Comparison of ENCODE assay signal across 1 cellular context in the genomic region with DNA sequence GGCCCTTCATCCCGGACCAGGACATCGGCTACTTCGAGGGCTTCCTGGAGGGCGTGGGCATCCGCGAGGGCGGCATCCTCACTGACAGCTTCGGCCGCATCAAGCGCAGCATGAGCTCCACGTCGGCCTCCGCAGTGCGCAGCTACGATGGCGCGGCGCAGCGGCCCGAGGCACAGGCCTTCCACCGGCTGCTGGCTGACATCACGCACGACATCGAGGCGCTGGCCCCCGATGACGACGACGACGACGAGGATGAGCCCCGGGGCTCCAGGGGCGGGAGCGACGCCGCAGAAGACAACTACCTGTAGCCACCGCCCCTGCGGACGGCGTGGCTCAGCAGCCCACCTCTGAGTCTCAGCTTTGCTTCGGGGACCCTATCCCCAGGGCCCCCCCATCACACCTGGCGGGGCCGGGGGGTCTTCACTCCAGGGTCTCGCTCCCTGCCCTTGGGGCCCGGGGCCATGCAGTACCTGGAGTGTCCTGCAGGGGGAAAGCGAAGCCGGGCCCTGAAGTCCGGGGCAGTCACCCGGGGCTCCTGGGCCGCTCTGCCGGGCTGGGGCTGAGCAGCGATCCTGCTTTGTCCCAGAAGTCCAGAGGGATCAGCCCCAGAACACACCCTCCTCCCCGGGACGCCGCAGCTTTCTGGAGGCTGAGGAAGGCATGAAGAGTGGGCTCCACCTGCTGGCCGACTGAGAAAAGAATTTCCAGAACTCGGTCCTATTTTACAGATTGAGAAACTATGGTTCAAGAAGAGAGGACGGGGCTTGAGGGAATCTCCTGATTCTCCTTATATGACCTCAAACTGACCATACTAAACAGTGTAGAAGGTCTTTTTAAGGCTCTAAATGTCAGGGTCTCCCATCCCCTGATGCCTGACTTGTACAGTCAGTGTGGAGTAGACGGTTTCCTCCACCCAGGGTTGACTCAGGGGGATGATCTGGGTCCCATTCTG.
TF ChIP-seq lines count a peak whose summit lies in the region.

No MANE protein-coding gene starts in this region.

TF ChIP-seq in HepG2, 621 proteins besides CTCF, POLR2A, EP300 and RAD21 (continued from another document and continues in another):
- TF ChIP-seq, protein P1, sequence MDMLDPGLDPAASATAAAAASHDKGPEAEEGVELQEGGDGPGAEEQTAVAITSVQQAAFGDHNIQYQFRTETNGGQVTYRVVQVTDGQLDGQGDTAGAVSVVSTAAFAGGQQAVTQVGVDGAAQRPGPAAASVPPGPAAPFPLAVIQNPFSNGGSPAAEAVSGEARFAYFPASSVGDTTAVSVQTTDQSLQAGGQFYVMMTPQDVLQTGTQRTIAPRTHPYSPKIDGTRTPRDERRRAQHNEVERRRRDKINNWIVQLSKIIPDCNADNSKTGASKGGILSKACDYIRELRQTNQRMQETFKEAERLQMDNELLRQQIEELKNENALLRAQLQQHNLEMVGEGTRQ (IDR thresholded peaks at IDR 0.05; ENCODE audit: low read depth, low read length), result no peak
- TF ChIP-seq, protein P1 (CRISPR knock-in tag; IDR thresholded peaks at IDR 0.05; ENCODE audit: borderline replicate concordance), result no peak
- TF ChIP-seq ZNF460 (CRISPR knock-in tag; IDR thresholded peaks at IDR 0.05; ENCODE audit: borderline replicate concordance) (no peak), NR2F6 (IDR thresholded peaks at IDR 0.05) (no peak), NR2F6 (CRISPR knock-in tag; IDR thresholded peaks at IDR 0.05) (0 out of 2 replicates have a peak, but pooled peaks have one; percentile 15), MED13 (CRISPR knock-in tag; IDR thresholded peaks at IDR 0.05) (0 out of 2 replicates have a peak, but pooled peaks have one; percentile 36), MLLT10 (CRISPR knock-in tag; IDR thresholded peaks at IDR 0.05) (no peak), ZBTB7A (CRISPR knock-in tag; IDR thresholded peaks at IDR 0.05) (peak; percentile 73; the same call in 1 of the 2 replicates), SP1 (IDR thresholded peaks at IDR 0.05) (no peak), SP1 (CRISPR knock-in tag; IDR thresholded peaks at IDR 0.05) (no peak), SOX5 (CRISPR knock-in tag; IDR thresholded peaks at IDR 0.05; ENCODE audit: borderline replicate concordance) (no peak; the same call in 1 of the 2 replicates), ZNF713 (CRISPR knock-in tag; IDR thresholded peaks at IDR 0.05) (no peak; the same call in 1 of the 2 replicates), ZNF790 (CRISPR knock-in tag; IDR thresholded peaks at IDR 0.05; ENCODE audit: borderline replicate concordance) (no peak), ZFYVE20 (CRISPR knock-in tag; IDR thresholded peaks at IDR 0.05; ENCODE audit: borderline replicate concordance, low read depth) (no peak), THYN1 (CRISPR knock-in tag; IDR thresholded peaks at IDR 0.05; ENCODE audit: borderline replicate concordance, low read depth) (no peak), NFYC (CRISPR knock-in tag; IDR thresholded peaks at IDR 0.05) (no peak), ZNF550 (CRISPR knock-in tag; IDR thresholded peaks at IDR 0.05; ENCODE audit: borderline replicate concordance) (no peak), ZMAT3 (CRISPR knock-in tag; conservative IDR thresholded peaks at IDR 0.05) (no peak), NFKB2 (CRISPR knock-in tag; IDR thresholded peaks at IDR 0.05; ENCODE audit: borderline replicate concordance) (peak; percentile 74; the same call in 1 of the 2 replicates), BRD4 (CRISPR knock-in tag; IDR thresholded peaks at IDR 0.05) (no peak), GPN1 (CRISPR knock-in tag; IDR thresholded peaks at IDR 0.05; ENCODE audit: borderline replicate concordance) (no peak), CCAR2 (optimal IDR thresholded peaks at IDR 0.05; ENCODE audit: low read depth, low read length) (peak; percentile 29), ZNF552 (CRISPR knock-in tag; IDR thresholded peaks at IDR 0.05; ENCODE audit: borderline replicate concordance) (no peak; the same call in 1 of the 2 replicates), ZNF10 (CRISPR knock-in tag; IDR thresholded peaks at IDR 0.05; ENCODE audit: borderline replicate concordance, low read depth) (no peak), AGO2 (optimal IDR thresholded peaks at IDR 0.05; ENCODE audit: low read depth, low read length) (no peak), RBM22 (optimal IDR thresholded peaks at IDR 0.05; ENCODE audit: low read length) (no peak), FOXA1 (IDR thresholded peaks at IDR 0.05) (no peak), FOXA1 (CRISPR knock-in tag; IDR thresholded peaks at IDR 0.05) (no peak)
- TF ChIP-seq, protein P2, sequence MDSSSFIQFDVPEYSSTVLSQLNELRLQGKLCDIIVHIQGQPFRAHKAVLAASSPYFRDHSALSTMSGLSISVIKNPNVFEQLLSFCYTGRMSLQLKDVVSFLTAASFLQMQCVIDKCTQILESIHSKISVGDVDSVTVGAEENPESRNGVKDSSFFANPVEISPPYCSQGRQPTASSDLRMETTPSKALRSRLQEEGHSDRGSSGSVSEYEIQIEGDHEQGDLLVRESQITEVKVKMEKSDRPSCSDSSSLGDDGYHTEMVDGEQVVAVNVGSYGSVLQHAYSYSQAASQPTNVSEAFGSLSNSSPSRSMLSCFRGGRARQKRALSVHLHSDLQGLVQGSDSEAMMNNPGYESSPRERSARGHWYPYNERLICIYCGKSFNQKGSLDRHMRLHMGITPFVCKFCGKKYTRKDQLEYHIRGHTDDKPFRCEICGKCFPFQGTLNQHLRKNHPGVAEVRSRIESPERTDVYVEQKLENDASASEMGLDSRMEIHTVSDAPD (CRISPR knock-in tag; IDR thresholded peaks at IDR 0.05), result no peak
- TF ChIP-seq, protein P3, sequence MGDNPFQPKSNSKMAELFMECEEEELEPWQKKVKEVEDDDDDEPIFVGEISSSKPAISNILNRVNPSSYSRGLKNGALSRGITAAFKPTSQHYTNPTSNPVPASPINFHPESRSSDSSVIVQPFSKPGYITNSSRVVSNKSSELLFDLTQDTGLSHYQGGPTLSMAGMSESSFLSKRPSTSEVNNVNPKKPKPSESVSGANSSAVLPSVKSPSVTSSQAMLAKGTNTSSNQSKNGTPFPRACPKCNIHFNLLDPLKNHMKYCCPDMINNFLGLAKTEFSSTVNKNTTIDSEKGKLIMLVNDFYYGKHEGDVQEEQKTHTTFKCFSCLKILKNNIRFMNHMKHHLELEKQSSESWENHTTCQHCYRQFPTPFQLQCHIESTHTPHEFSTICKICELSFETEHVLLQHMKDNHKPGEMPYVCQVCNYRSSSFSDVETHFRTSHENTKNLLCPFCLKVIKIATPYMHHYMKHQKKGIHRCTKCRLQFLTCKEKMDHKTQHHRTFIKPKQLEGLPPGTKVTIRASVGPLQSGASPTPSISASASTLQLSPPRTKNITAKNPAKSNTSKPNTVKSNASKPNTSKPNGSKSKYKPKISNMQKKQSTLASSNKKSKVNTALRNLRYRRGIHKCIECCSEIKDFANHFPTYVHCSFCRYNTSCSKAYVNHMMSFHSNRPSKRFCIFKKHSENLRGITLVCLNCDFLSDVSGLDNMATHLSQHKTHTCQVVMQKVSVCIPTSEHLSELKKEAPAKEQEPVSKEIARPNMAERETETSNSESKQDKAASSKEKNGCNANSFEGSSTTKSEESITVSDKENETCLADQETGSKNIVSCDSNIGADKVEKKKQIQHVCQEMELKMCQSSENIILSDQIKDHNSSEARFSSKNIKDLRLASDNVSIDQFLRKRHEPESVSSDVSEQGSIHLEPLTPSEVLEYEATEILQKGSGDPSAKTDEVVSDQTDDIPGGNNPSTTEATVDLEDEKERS (CRISPR knock-in tag; IDR thresholded peaks at IDR 0.05), result no peak
- TF ChIP-seq, protein P4, sequence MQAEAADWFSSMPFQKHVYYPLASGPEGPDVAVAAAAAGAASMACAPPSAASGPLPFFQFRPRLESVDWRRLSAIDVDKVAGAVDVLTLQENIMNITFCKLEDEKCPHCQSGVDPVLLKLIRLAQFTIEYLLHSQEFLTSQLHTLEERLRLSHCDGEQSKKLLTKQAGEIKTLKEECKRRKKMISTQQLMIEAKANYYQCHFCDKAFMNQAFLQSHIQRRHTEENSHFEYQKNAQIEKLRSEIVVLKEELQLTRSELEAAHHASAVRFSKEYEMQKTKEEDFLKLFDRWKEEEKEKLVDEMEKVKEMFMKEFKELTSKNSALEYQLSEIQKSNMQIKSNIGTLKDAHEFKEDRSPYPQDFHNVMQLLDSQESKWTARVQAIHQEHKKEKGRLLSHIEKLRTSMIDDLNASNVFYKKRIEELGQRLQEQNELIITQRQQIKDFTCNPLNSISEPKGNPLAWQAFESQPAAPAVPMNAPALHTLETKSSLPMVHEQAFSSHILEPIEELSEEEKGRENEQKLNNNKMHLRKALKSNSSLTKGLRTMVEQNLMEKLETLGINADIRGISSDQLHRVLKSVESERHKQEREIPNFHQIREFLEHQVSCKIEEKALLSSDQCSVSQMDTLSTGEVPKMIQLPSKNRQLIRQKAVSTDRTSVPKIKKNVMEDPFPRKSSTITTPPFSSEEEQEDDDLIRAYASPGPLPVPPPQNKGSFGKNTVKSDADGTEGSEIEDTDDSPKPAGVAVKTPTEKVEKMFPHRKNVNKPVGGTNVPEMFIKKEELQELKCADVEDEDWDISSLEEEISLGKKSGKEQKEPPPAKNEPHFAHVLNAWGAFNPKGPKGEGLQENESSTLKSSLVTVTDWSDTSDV (CRISPR knock-in tag; IDR thresholded peaks at IDR 0.05), result peak; percentile 95; the same call in 1 of the 2 replicates
- TF ChIP-seq, protein P5, sequence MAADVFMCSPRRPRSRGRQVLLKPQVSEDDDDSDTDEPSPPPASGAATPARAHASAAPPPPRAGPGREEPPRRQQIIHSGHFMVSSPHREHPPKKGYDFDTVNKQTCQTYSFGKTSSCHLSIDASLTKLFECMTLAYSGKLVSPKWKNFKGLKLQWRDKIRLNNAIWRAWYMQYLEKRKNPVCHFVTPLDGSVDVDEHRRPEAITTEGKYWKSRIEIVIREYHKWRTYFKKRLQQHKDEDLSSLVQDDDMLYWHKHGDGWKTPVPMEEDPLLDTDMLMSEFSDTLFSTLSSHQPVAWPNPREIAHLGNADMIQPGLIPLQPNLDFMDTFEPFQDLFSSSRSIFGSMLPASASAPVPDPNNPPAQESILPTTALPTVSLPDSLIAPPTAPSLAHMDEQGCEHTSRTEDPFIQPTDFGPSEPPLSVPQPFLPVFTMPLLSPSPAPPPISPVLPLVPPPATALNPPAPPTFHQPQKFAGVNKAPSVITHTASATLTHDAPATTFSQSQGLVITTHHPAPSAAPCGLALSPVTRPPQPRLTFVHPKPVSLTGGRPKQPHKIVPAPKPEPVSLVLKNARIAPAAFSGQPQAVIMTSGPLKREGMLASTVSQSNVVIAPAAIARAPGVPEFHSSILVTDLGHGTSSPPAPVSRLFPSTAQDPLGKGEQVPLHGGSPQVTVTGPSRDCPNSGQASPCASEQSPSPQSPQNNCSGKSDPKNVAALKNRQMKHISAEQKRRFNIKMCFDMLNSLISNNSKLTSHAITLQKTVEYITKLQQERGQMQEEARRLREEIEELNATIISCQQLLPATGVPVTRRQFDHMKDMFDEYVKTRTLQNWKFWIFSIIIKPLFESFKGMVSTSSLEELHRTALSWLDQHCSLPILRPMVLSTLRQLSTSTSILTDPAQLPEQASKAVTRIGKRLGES (CRISPR knock-in tag; IDR thresholded peaks at IDR 0.05; ENCODE audit: borderline replicate concordance), result no peak
- TF ChIP-seq, protein P6, sequence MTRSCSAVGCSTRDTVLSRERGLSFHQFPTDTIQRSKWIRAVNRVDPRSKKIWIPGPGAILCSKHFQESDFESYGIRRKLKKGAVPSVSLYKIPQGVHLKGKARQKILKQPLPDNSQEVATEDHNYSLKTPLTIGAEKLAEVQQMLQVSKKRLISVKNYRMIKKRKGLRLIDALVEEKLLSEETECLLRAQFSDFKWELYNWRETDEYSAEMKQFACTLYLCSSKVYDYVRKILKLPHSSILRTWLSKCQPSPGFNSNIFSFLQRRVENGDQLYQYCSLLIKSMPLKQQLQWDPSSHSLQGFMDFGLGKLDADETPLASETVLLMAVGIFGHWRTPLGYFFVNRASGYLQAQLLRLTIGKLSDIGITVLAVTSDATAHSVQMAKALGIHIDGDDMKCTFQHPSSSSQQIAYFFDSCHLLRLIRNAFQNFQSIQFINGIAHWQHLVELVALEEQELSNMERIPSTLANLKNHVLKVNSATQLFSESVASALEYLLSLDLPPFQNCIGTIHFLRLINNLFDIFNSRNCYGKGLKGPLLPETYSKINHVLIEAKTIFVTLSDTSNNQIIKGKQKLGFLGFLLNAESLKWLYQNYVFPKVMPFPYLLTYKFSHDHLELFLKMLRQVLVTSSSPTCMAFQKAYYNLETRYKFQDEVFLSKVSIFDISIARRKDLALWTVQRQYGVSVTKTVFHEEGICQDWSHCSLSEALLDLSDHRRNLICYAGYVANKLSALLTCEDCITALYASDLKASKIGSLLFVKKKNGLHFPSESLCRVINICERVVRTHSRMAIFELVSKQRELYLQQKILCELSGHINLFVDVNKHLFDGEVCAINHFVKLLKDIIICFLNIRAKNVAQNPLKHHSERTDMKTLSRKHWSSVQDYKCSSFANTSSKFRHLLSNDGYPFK (CRISPR knock-in tag; IDR thresholded peaks at IDR 0.05; ENCODE audit: borderline replicate concordance), result peak; percentile 49; the same call in 1 of the 2 replicates
- TF ChIP-seq, protein P7, sequence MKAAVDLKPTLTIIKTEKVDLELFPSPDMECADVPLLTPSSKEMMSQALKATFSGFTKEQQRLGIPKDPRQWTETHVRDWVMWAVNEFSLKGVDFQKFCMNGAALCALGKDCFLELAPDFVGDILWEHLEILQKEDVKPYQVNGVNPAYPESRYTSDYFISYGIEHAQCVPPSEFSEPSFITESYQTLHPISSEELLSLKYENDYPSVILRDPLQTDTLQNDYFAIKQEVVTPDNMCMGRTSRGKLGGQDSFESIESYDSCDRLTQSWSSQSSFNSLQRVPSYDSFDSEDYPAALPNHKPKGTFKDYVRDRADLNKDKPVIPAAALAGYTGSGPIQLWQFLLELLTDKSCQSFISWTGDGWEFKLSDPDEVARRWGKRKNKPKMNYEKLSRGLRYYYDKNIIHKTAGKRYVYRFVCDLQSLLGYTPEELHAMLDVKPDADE (CRISPR knock-in tag; IDR thresholded peaks at IDR 0.05), result no peak
